In genomic region chr4:74316397-74316796, GRCh38 we compare ENCODE assay signal across 18 cellular contexts. TPM values are rescaled to one million over a fixed set of nuclear protein-coding genes. Genes with fewer than 3 reads are reported as not detected.
"Had no signal": no experiment of that assay in that cellular context is flagged by ENCODE, and none has a peak within 500 bp of the region (broad histone marks: within the 10 kb centered on the region; RNA-seq: fewer than 3 reads in every experiment).

No MANE protein-coding gene starts in this region.

- H3K9me3 ChIP-seq: right atrium auricular region, upper lobe of right lung had no signal

- H3K36me3 Mint-ChIP-seq: activated naive CD8-positive, alpha-beta T cell; natural killer cell; stimulated activated memory B cell treated with anti-CD40 and anti-IgM and Interleukin-4, amounts not matched to agents 10 μg/mL and 1 μg/mL and 100 μg/mL, for 72 hours; WTC11 had no signal

- H3K27ac ChIP-seq: right atrium auricular region, upper lobe of right lung had no signal

- H3K27me3 Mint-ChIP-seq: activated naive CD8-positive, alpha-beta T cell had no signal

- H3K4me3 ChIP-seq: right atrium auricular region, upper lobe of right lung had no signal

- H3K27ac Mint-ChIP-seq: activated naive CD8-positive, alpha-beta T cell; activated T-helper 2 cell treated with anti-CD3 and anti-CD28 coated beads, Interferon-gamma antibody, Interleukin-2, Interleukin-4, amounts not matched to agents 10 μg/mL and 5 μg/mL and 100 μg/mL, durations not matched to agents 14 hours and 24 hours and 36 hours; natural killer cell; stimulated activated memory B cell treated with anti-CD40 and anti-IgM and Interleukin-4, amounts not matched to agents 10 μg/mL and 1 μg/mL and 100 μg/mL, for 72 hours; WTC11 had no signal

- H3K4me3 Mint-ChIP-seq: activated naive CD8-positive, alpha-beta T cell; natural killer cell; stimulated activated memory B cell treated with anti-CD40 and anti-IgM and Interleukin-4, amounts not matched to agents 10 μg/mL and 1 μg/mL and 100 μg/mL, for 72 hours; WTC11 had no signal

- DNase-seq: activated CD4-positive, alpha-beta T cell treated with anti-CD3 and anti-CD28 coated beads for 48 hours; activated T-cell treated with anti-CD3 and anti-CD28 coated beads for 4 hours; glutamatergic neuron; natural killer cell; posterior cingulate gyrus; stimulated activated CD4-positive, alpha-beta T cell treated with anti-CD3 and anti-CD28 coated beads, Interleukin-1b, Interleukin-23, amount 100 ng/mL, for 48 hours; substantia nigra; upper lobe of right lung had no signal

- H3K9me3 Mint-ChIP-seq: activated T-helper 2 cell treated with anti-CD3 and anti-CD28 coated beads, Interferon-gamma antibody, Interleukin-2, Interleukin-4, amounts not matched to agents 10 μg/mL and 5 μg/mL and 100 μg/mL, durations not matched to agents 14 hours and 24 hours and 36 hours; natural killer cell; stimulated activated memory B cell treated with anti-CD40 and anti-IgM and Interleukin-4, amounts not matched to agents 10 μg/mL and 1 μg/mL and 100 μg/mL, for 72 hours; WTC11 had no signal

- H3K27me3 ChIP-seq: right atrium auricular region, upper lobe of right lung had no signal

- H3K36me3 ChIP-seq: right atrium auricular region, upper lobe of right lung had no signal

- H3K4me1 ChIP-seq: right atrium auricular region, upper lobe of right lung had no signal

RNA-seq across cellular contexts. Expression of gene EPGN, which starts 8.1 kb away (rescaled TPM):
- total RNA-seq: activated CD8-positive, alpha-beta memory T cell treated with anti-CD3 and anti-CD28 coated beads for 36 hours; activated T-helper 2 cell treated with anti-CD3 and anti-CD28 coated beads, Interferon-gamma antibody, Interleukin-2, Interleukin-4, amounts not matched to agents 10 μg/mL and 5 μg/mL and 100 μg/mL, durations not matched to agents 14 hours and 24 hours and 36 hours; fibroblast of lung; lung microvascular endothelial cell; mucosa of gallbladder; natural killer cell; SK-MEL-5; WTC11 had no signal

RNA-seq across cellular contexts. Expression of gene EREG, which starts 48.5 kb away (rescaled TPM):
- total RNA-seq: activated CD8-positive, alpha-beta memory T cell treated with anti-CD3 and anti-CD28 coated beads for 36 hours; activated T-helper 2 cell treated with anti-CD3 and anti-CD28 coated beads, Interferon-gamma antibody, Interleukin-2, Interleukin-4, amounts not matched to agents 10 μg/mL and 5 μg/mL and 100 μg/mL, durations not matched to agents 14 hours and 24 hours and 36 hours; lung microvascular endothelial cell; SK-MEL-5 had no signal
